Comparison of ENCODE assay signal across 16 cellular contexts in the genomic region with DNA sequence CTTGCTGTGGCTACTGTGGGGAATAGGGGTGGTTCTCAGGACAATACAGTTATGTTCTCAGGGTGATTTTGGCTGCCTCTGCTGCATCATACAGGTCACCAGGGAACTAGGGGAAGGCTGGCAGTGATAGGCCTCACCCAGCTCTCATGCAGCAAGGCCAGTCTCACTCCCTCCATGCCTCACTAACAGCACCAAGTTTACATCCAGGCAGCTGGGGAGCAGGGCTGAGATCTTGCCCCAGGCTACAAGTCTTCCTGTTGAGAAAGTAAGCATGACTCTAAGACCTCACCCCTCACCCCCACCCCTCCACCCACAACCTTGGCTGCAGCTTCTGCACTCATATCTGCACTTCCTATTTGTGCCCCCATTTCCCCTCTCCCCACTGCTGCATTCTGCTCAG.
DNase-seq lines count a peak whose midpoint lies in the region; ATAC-seq and TF ChIP-seq lines count a peak whose summit lies in the region.
"Had no signal": no experiment of that assay in that cellular context is flagged by ENCODE, and none has a peak within 500 bp of the region (broad histone marks: within the 10 kb centered on the region; RNA-seq: fewer than 3 reads in every experiment).

No MANE protein-coding gene starts in this region.

- no peak overlapping the region for H3K9ac ChIP-seq in mesendoderm (ENCODE audit: low read length)

- H3K23ac ChIP-seq in mesendoderm (ENCODE audit: low read length): no peak overlapping the region

- POLR2A ChIA-PET in PC-9 (lab: Charles Lee; ENCODE audit: unreplicated experiment): no interaction called here

- no peaks in the 10 kb centered on the region for H3K79me2 ChIP-seq in PC-9 (ENCODE audit: low read depth)
- no peaks in the 10 kb centered on the region for H3K79me2 ChIP-seq in mesendoderm (ENCODE audit: control insufficient read depth, insufficient read depth, low read length)

- intact Hi-C loops in PC-9 (cut with micrococcal nuclease; ENCODE audit: unreplicated experiment): no loop called here

- no peak overlapping the region for H2AFZ ChIP-seq in PC-9

- peaks cover 20% of the 10 kb centered on the region for H3K4me1 ChIP-seq in PC-9 (replicated peaks; ENCODE audit: insufficient read depth)
- no peaks in the 10 kb centered on the region for H3K4me1 ChIP-seq in mesendoderm (ENCODE audit: control insufficient read depth, low read depth, low read length)
- H3K4me1 ChIP-seq: SJCRH30 had no signal

- H3K9me2 ChIP-seq in PC-9 (ENCODE audit: insufficient read depth): no peaks in the 10 kb centered on the region

- H3K79me1 ChIP-seq in mesendoderm (ENCODE audit: low read length): no peaks in the 10 kb centered on the region

- H2AK5ac ChIP-seq in mesendoderm (ENCODE audit: low read length): no peak overlapping the region

- in situ Hi-C loops in KBM-7 (cut with MboI; ENCODE audit: low pct_unique_long_range_greater_than_20kb, low sequenced_read_pairs): no loop called here

- no peaks in the 10 kb centered on the region for H3K36me3 ChIP-seq in PC-9 (ENCODE audit: low read depth)
- H3K36me3 ChIP-seq in mesendoderm (ENCODE audit: control insufficient read depth, insufficient read depth, low read length): no peaks in the 10 kb centered on the region
- H3K36me3 ChIP-seq: SJCRH30 had no signal

- peak overlapping the region; percentile 23 for H3K4me2 ChIP-seq in PC-9
- no peak overlapping the region for H3K4me2 ChIP-seq in mesendoderm (ENCODE audit: low read length)

- H4K20me1 ChIP-seq in PC-9 (ENCODE audit: insufficient read depth): no peaks in the 10 kb centered on the region

- H3K9me3 ChIP-seq in PC-9 (ENCODE audit: insufficient read depth, low read depth): no peaks in the 10 kb centered on the region; the same call in 1 of the 2 replicates
- H3K9me3 ChIP-seq: SJCRH30 had no signal

- no peak overlapping the region for H2BK5ac ChIP-seq in mesendoderm (ENCODE audit: low read length)

- H2BK15ac ChIP-seq in mesendoderm (replicated peaks; ENCODE audit: low read depth): no peak overlapping the region

- H3K27ac ChIP-seq in PC-9: peak overlapping the region; percentile 38
- H3K27ac ChIP-seq in mesendoderm (ENCODE audit: low read depth, low read length): no peak overlapping the region
- H3K27ac ChIP-seq: SJCRH30 had no signal

- no peaks in the 10 kb centered on the region for H3K27me3 ChIP-seq in PC-9 (ENCODE audit: insufficient read depth, low read depth)
- no peaks in the 10 kb centered on the region for H3K27me3 ChIP-seq in mesendoderm (ENCODE audit: insufficient read depth, low read length, poor library complexity)

- H3K4me3 ChIP-seq in PC-9 (no peak overlapping the region), epithelial cell of esophagus (ENCODE audit: low read length) (no peak overlapping the region), mesendoderm (ENCODE audit: low read length) (no peak overlapping the region)
- H3K4me3 ChIP-seq: SJCRH30 had no signal

- BruUV-seq in PC-9 (replicated peaks; lab: Mats Ljungman, UMichigan): no TSS peak

- no peak overlapping the region for H4K8ac ChIP-seq in mesendoderm (ENCODE audit: low read depth, low read length)

- H2BK120ac ChIP-seq in mesendoderm (ENCODE audit: low read depth, low read length): no peak overlapping the region

- H3K18ac ChIP-seq in mesendoderm (ENCODE audit: low read length): no peak overlapping the region

- DNase-seq in ELR (ENCODE audit: low read depth): peak; percentile 68
- peak in 1 of 2 experiments; percentile 57 for DNase-seq in PC-9
- peak; percentile 68 for DNase-seq in epithelial cell of esophagus (ENCODE audit: low read depth)
- DNase-seq in mesendoderm: peak; percentile 42
- no peak for DNase-seq in inferior parietal cortex (ENCODE audit: extremely low spot score)
- no peak for DNase-seq in KBM-7
- no peak for DNase-seq in iPS-NIHi7 (ENCODE audit: extremely low spot score)
- DNase-seq: C1 segment of cervical spinal cord, NCI-H1694 treated with DMSO at 0.1 percent for 48 hours, NCI-H2107, NCI-H2227 treated with DMSO at 0.1 percent for 48 hours, NCI-H526, RPMI8226, SJCRH30 had no signal

- ATAC-seq in HG03095 (IDR thresholded peaks at IDR 0.05; ENCODE audit: unreplicated experiment): no peak
- ATAC-seq: HepG2 had no signal

- CTCF ChIA-PET in PC-9 (lab: Charles Lee): no interaction called here

- no peak overlapping the region for H3K4ac ChIP-seq in mesendoderm (ENCODE audit: low read depth, low read length)

- H3K56ac ChIP-seq in mesendoderm (ENCODE audit: low read length): no peak overlapping the region

- no peak overlapping the region for H4K5ac ChIP-seq in mesendoderm (ENCODE audit: low read length)

- H3F3A ChIP-seq in PC-9 (ENCODE audit: insufficient read depth, low read depth): peaks cover 15% of the 10 kb centered on the region; the same call in 1 of the 2 replicates

- TF ChIP-seq CTCF in PC-9 (conservative IDR thresholded peaks at IDR 0.05) (no peak), epithelial cell of esophagus (IDR thresholded peaks at IDR 0.05; ENCODE audit: insufficient read depth, low read depth, low read length, missing control alignments) (no peak)

Comparison
In these comparisons a context has a peak if more than half of its experiments do, and no peak if none do; other contexts are left out.
1. DNase-seq: peak in ELR (single experiment), epithelial cell of esophagus (single experiment) and mesendoderm (single experiment); none in inferior parietal cortex (single experiment), KBM-7 (single experiment) and iPS-NIHi7 (single experiment).